Comparison of ENCODE assay signal across 21 cellular contexts in genomic region chr21:36103434-36103833, GRCh38. TPM values are rescaled to one million over a fixed set of nuclear protein-coding genes. Genes with fewer than 3 reads are reported as not detected.
DNase-seq lines count a peak whose midpoint lies in the region; ATAC-seq and TF ChIP-seq lines count a peak whose summit lies in the region.
"Had no signal": no experiment of that assay in that cellular context is flagged by ENCODE, and none has a peak within 500 bp of the region (broad histone marks: within the 10 kb centered on the region; RNA-seq: fewer than 3 reads in every experiment).

No MANE protein-coding gene starts in this region.

- no peaks in the 10 kb centered on the region for H3F3A ChIP-seq in GM23338 (replicated peaks; ENCODE audit: low read depth)

- H3K4me3 ChIP-seq in GM23338, result no peak overlapping the region
- no peak overlapping the region for H3K4me3 ChIP-seq in trophoblast cell (ENCODE audit: low read depth, low read length)

- H3K14ac ChIP-seq in trophoblast cell (ENCODE audit: low read length), result no peak overlapping the region

- H3K79me2 ChIP-seq in GM23338 (replicated peaks; ENCODE audit: insufficient read depth) (peaks cover 34% of the 10 kb centered on the region), trophoblast cell (ENCODE audit: control insufficient read depth, insufficient read depth, low read length, poor library complexity) (peaks cover 5% of the 10 kb centered on the region)

- no peak overlapping the region for H3K4ac ChIP-seq in trophoblast cell (ENCODE audit: low read depth, low read length)

- H4K20me1 ChIP-seq in GM23338 (replicated peaks; ENCODE audit: insufficient read depth), result no peaks in the 10 kb centered on the region

- no peak overlapping the region for H4K91ac ChIP-seq in trophoblast cell (ENCODE audit: low read depth, low read length)

- peaks cover 15% of the 10 kb centered on the region for H3K79me1 ChIP-seq in trophoblast cell (ENCODE audit: low read length)

- peak overlapping the region; percentile 72; the same call in 1 of the 2 replicates for H3K27ac ChIP-seq in GM23338 (ENCODE audit: low read depth)
- H3K27ac ChIP-seq in trophoblast cell (ENCODE audit: low read depth, low read length), result no peak overlapping the region

- H3K4me2 ChIP-seq in GM23338 (peak overlapping the region; percentile 1; the same call in 1 of the 2 replicates), trophoblast cell (ENCODE audit: low read length) (no peak overlapping the region)
- H3K4me2 ChIP-seq: SK-N-SH had no signal

- TF ChIP-seq CTCF in GM23338 (conservative IDR thresholded peaks at IDR 0.05; ENCODE audit: low read depth in 2 of 2) (no peak), WTC11 (IDR thresholded peaks at IDR 0.05) (no peak)

- H3K9me3 Mint-ChIP-seq in GM23338 (peaks cover 31% of the 10 kb centered on the region), WTC11 (peaks cover 21% of the 10 kb centered on the region)
- H3K9me3 Mint-ChIP-seq in activated CD4-positive, alpha-beta T cell treated with anti-CD3 and anti-CD28 coated beads, Interleukin-2, amount 10 ng/mL, durations not matched to agents 24 days and 14 days, result no peaks in the 10 kb centered on the region

- H2BK120ac ChIP-seq in trophoblast cell (ENCODE audit: insufficient read depth, low read length, poor library complexity), result no peak overlapping the region

- H2BK12ac ChIP-seq in trophoblast cell (ENCODE audit: low read length), result no peak overlapping the region

- peaks cover 44% of the 10 kb centered on the region for H3K36me3 Mint-ChIP-seq in GM23338 (ENCODE audit: low read depth)
- peaks cover 45% of the 10 kb centered on the region for H3K36me3 Mint-ChIP-seq in WTC11
- no peaks in the 10 kb centered on the region for H3K36me3 Mint-ChIP-seq in activated CD4-positive, alpha-beta T cell treated with anti-CD3 and anti-CD28 coated beads, Interleukin-2, amount 10 ng/mL, durations not matched to agents 24 days and 14 days (ENCODE audit: low read depth)

- no peak overlapping the region for H3K18ac ChIP-seq in trophoblast cell (ENCODE audit: low read length)

- CTCF ChIA-PET in WTC11 (lab: Charles Lee), result no interaction called here

- H3K27me3 ChIP-seq in GM23338 (ENCODE audit: insufficient read depth) (no peaks in the 10 kb centered on the region), trophoblast cell (ENCODE audit: insufficient read depth, low read length) (no peaks in the 10 kb centered on the region)

- no peaks in the 10 kb centered on the region for H3K9me3 ChIP-seq in trophoblast cell (ENCODE audit: insufficient read depth, low read depth, low read length)
- H3K9me3 ChIP-seq: SK-N-SH had no signal

- no peak overlapping the region for H3K27ac Mint-ChIP-seq in GM23338
- peak overlapping the region; percentile 84 for H3K27ac Mint-ChIP-seq in WTC11
- no peak overlapping the region for H3K27ac Mint-ChIP-seq in activated CD4-positive, alpha-beta T cell treated with anti-CD3 and anti-CD28 coated beads, Interleukin-2, amount 10 ng/mL, durations not matched to agents 24 days and 14 days

- ATAC-seq in GM23338, result no peak
- no peak for ATAC-seq in WTC11
- ATAC-seq in HG03175 (IDR thresholded peaks at IDR 0.05; ENCODE audit: unreplicated experiment), result no peak

- no peaks in the 10 kb centered on the region for H3K9me2 ChIP-seq in GM23338 (ENCODE audit: insufficient read depth)
- H3K9me2 ChIP-seq: SK-N-SH had no signal

- no peak overlapping the region for H4K12ac ChIP-seq in trophoblast cell (ENCODE audit: low read depth, low read length)

- POLR2A ChIA-PET in WTC11 (lab: Charles Lee), result no interaction called here

- H3K36me3 ChIP-seq in GM23338 (ENCODE audit: insufficient read depth) (peaks cover 11% of the 10 kb centered on the region), trophoblast cell (ENCODE audit: control insufficient read depth in 1 of 2, insufficient read depth in 2 of 2, low read length in 2 of 2) (peaks cover 5 to 6% of the 10 kb centered on the region in 2 experiments)

- peaks cover 48% of the 10 kb centered on the region for H3K4me1 ChIP-seq in GM23338 (ENCODE audit: insufficient read depth)
- peaks cover 0 to 3% of the 10 kb centered on the region in 2 experiments for H3K4me1 ChIP-seq in trophoblast cell (ENCODE audit: control insufficient read depth in 1 of 2, insufficient read depth in 2 of 2, low read length in 2 of 2)

- H2BK5ac ChIP-seq in trophoblast cell (ENCODE audit: low read depth, low read length, poor library complexity), result no peak overlapping the region

- H3K4me3 Mint-ChIP-seq in GM23338, result no peak overlapping the region
- no peak overlapping the region for H3K4me3 Mint-ChIP-seq in WTC11
- H3K4me3 Mint-ChIP-seq in activated CD4-positive, alpha-beta T cell treated with anti-CD3 and anti-CD28 coated beads, Interleukin-2, amount 10 ng/mL, durations not matched to agents 24 days and 14 days, result no peak overlapping the region

- no peak overlapping the region for H3K23ac ChIP-seq in trophoblast cell (ENCODE audit: low read length)

- H2AK5ac ChIP-seq in trophoblast cell (ENCODE audit: low read length), result no peak overlapping the region

- DNase-seq in GM23338 (ENCODE audit: low spot score) (no peak), WTC11 (ENCODE audit: low spot score) (no peak), islet precursor cell (peak; percentile 59), trophoblast cell (peak; percentile 44 to 81), NCI-H69 (lab: John Stamatoyannopoulos, UW) (no peak), G401 (ENCODE audit: low spot score) (no peak)
- DNase-seq in activated CD4-positive, alpha-beta T cell treated with anti-CD3 and anti-CD28 coated beads, Interleukin-2, amount 10 ng/mL, durations not matched to agents 24 days and 14 days, result no peak
- DNase-seq: DMS153, IMR-90, KG1, NCI-H1048, NCI-H1417, NCI-H1694, NCI-H2029 treated with DMSO at 0.1 percent for 48 hours, NCI-H2171, NCI-H345, NCI-H524, NCI-H774, SK-N-SH, SW 1271 had no signal

- no peak overlapping the region for H4K8ac ChIP-seq in trophoblast cell (ENCODE audit: low read depth, low read length)

- in situ Hi-C loops in G401 (cut with HindIII; ENCODE audit: low sequenced_read_pairs), result no loop called here

- peaks cover 17% of the 10 kb centered on the region for H3K27me3 Mint-ChIP-seq in GM23338 (ENCODE audit: insufficient read depth, low read depth, poor library complexity)
- no peaks in the 10 kb centered on the region for H3K27me3 Mint-ChIP-seq in WTC11 (ENCODE audit: low read depth)
- peaks cover 44% of the 10 kb centered on the region for H3K27me3 Mint-ChIP-seq in activated CD4-positive, alpha-beta T cell treated with anti-CD3 and anti-CD28 coated beads, Interleukin-2, amount 10 ng/mL, durations not matched to agents 24 days and 14 days

- H3K9ac ChIP-seq in trophoblast cell (ENCODE audit: low read length), result no peak overlapping the region
- H3K9ac ChIP-seq: SK-N-SH had no signal

- H3K4me1 Mint-ChIP-seq in GM23338 (peaks cover 71% of the 10 kb centered on the region), WTC11 (peaks cover 84% of the 10 kb centered on the region)
- H3K4me1 Mint-ChIP-seq in activated CD4-positive, alpha-beta T cell treated with anti-CD3 and anti-CD28 coated beads, Interleukin-2, amount 10 ng/mL, durations not matched to agents 24 days and 14 days, result peaks cover 16% of the 10 kb centered on the region

- intact Hi-C loops in activated CD4-positive, alpha-beta T cell treated with anti-CD3 and anti-CD28 coated beads, Interleukin-2, amount 10 ng/mL, durations not matched to agents 24 days and 14 days (cut with micrococcal nuclease), result no loop called here

- no peak overlapping the region for H2AFZ ChIP-seq in GM23338
- no peak overlapping the region for H2AFZ ChIP-seq in trophoblast cell (ENCODE audit: insufficient read depth, low read length, poor library complexity)

TF ChIP-seq in GM23338, 12 proteins besides CTCF, POLR2A, EP300 and RAD21 (continues in another document):
- TF ChIP-seq EZH2phosphoT487 (IDR thresholded peaks at IDR 0.05; ENCODE audit: unreplicated experiment) (no peak), STAT1 (IDR thresholded peaks at IDR 0.05; ENCODE audit: unreplicated experiment) (no peak), CREB1 (CRISPR knock-in tag; IDR thresholded peaks at IDR 0.05; ENCODE audit: low read depth) (no peak), EZH2 (IDR thresholded peaks at IDR 0.05; ENCODE audit: low read depth, unreplicated experiment) (no peak)

RNA-seq across cellular contexts. Expression of gene CBR3, which starts 31.4 kb away (rescaled TPM):
- 4.0 and 4.6 TPM in 2 replicates for total RNA-seq in GM23338 (2014; rRNA removed; shearing (Covaris generic))
- 8.2 and 8.7 TPM in 2 replicates for polyA plus RNA-seq in GM23338 (2016; fragmentation: Nextera tagmentation; extraction: Ambion mirVana)
- total RNA-seq in WTC11 (2021), result 4.2 to 12.9 TPM (median 5.2 TPM) in 3 replicates
- 2.9 and 3.3 TPM in 2 replicates for polyA plus RNA-seq in trophoblast cell (2013)
- total RNA-seq in G401 (2014; rRNA removed; shearing (Covaris generic)), result 39.2 and 53.8 TPM in 2 replicates
- 17.2 and 19.8 TPM in 2 replicates for total RNA-seq in activated CD4-positive, alpha-beta T cell treated with anti-CD3 and anti-CD28 coated beads, Interleukin-2, amount 10 ng/mL, durations not matched to agents 24 days and 14 days

RNA-seq across cellular contexts. Expression of gene CBR1, which starts 33.6 kb away (rescaled TPM):
- 487 and 499 TPM in 2 replicates for total RNA-seq in GM23338 (2014; rRNA removed; shearing (Covaris generic))
- polyA plus RNA-seq in GM23338 (2016; fragmentation: Nextera tagmentation; extraction: Ambion mirVana), result 273 and 285 TPM in 2 replicates
- total RNA-seq in WTC11 (2021), result 167 to 172 TPM (median 170 TPM) in 3 replicates
- 5.0 and 5.6 TPM in 2 replicates for polyA plus RNA-seq in trophoblast cell (2013)
- 4.4 and 6.6 TPM in 2 replicates for total RNA-seq in G401 (2014; rRNA removed; shearing (Covaris generic))
- total RNA-seq in activated CD4-positive, alpha-beta T cell treated with anti-CD3 and anti-CD28 coated beads, Interleukin-2, amount 10 ng/mL, durations not matched to agents 24 days and 14 days, result 60.0 and 63.8 TPM in 2 replicates

RNA-seq across cellular contexts. Expression of gene SETD4, which starts 43.1 kb away (rescaled TPM):
- total RNA-seq in GM23338 (2014; rRNA removed; shearing (Covaris generic)), result 33.8 and 45.1 TPM in 2 replicates
- polyA plus RNA-seq in GM23338 (2016; fragmentation: Nextera tagmentation; extraction: Ambion mirVana), result 32.5 and 33.1 TPM in 2 replicates
- 44.1 to 64.8 TPM (median 45.7 TPM) in 3 replicates for total RNA-seq in WTC11 (2021)
- 17.4 and 20.0 TPM in 2 replicates for polyA plus RNA-seq in trophoblast cell (2013)
- 11.5 and 11.7 TPM in 2 replicates for total RNA-seq in G401 (2014; rRNA removed; shearing (Covaris generic))
- 23.2 and 23.8 TPM in 2 replicates for total RNA-seq in activated CD4-positive, alpha-beta T cell treated with anti-CD3 and anti-CD28 coated beads, Interleukin-2, amount 10 ng/mL, durations not matched to agents 24 days and 14 days

RNA-seq across cellular contexts. Expression of gene DOP1B, which starts 53.2 kb away (rescaled TPM):
- total RNA-seq in GM23338 (2014; rRNA removed; shearing (Covaris generic)), result 9.9 and 18.0 TPM in 2 replicates
- polyA plus RNA-seq in GM23338 (2016; fragmentation: Nextera tagmentation; extraction: Ambion mirVana), result 2.8 and 4.9 TPM in 2 replicates
- 8.3 to 11.4 TPM (median 9.1 TPM) in 3 replicates for total RNA-seq in WTC11 (2021)
- 26.7 and 27.3 TPM in 2 replicates for polyA plus RNA-seq in trophoblast cell (2013)
- 4.0 and 4.1 TPM in 2 replicates for total RNA-seq in G401 (2014; rRNA removed; shearing (Covaris generic))
- total RNA-seq in activated CD4-positive, alpha-beta T cell treated with anti-CD3 and anti-CD28 coated beads, Interleukin-2, amount 10 ng/mL, durations not matched to agents 24 days and 14 days, result 16.0 and 17.5 TPM in 2 replicates

Comparison
In these comparisons a context has a peak if more than half of its experiments do, and no peak if none do; other contexts are left out.
1. DNase-seq: peak in islet precursor cell (single experiment) and trophoblast cell (2 of 2); none in GM23338 (single experiment), WTC11 (single experiment), NCI-H69 (single experiment), G401 (single experiment) and activated CD4-positive, alpha-beta T cell treated with anti-CD3 and anti-CD28 coated beads, Interleukin-2, amount 10 ng/mL, durations not matched to agents 24 days and 14 days (single experiment).